Comparison of ENCODE assay signal across 9 cellular contexts in genomic region chr18:14978962-14979535, GRCh38.
DNase-seq lines count a peak whose midpoint lies in the region; ATAC-seq and TF ChIP-seq lines count a peak whose summit lies in the region.
"Had no signal": no experiment of that assay in that cellular context is flagged by ENCODE, and none has a peak within 500 bp of the region (broad histone marks: within the 10 kb centered on the region; RNA-seq: fewer than 3 reads in every experiment).

No MANE protein-coding gene starts in this region.

- intact Hi-C loops in dorsolateral prefrontal cortex (cut with DNase I) = no loop called here

- no peak overlapping the region for H3K4me3 ChIP-seq in dorsolateral prefrontal cortex
- H3K4me3 ChIP-seq: cardiac muscle cell had no signal

- TF ChIP-seq CTCF in dorsolateral prefrontal cortex (IDR thresholded peaks at IDR 0.05 in 54 of 56, conservative IDR thresholded peaks at IDR 0.05 in 2 of 56; ENCODE audit: low read depth in 1 of 56, partially characterized antibody in 56 of 56) = peak in 55 of 56 donors; percentile 19 to 67 (median 49)

- ATAC-seq in HG02885 (IDR thresholded peaks at IDR 0.05; ENCODE audit: poor library complexity, unreplicated experiment) (no peak), GM21619 (IDR thresholded peaks at IDR 0.05; ENCODE audit: unreplicated experiment) (no peak)

- DNase-seq in NCI-H2171 treated with DMSO at 0.1 percent for 48 hours (lab: John Stamatoyannopoulos, UW) (peak; percentile 2), NCI-H2171 (lab: John Stamatoyannopoulos, UW) (no peak), NCI-H748 treated with DMSO at 0.1 percent for 48 hours (lab: John Stamatoyannopoulos, UW) (peak; percentile 32), dorsolateral prefrontal cortex (peak in 1 of 10 donors; percentile 36), T-helper 1 cell (no peak)
- DNase-seq in stimulated activated CD4-positive, alpha-beta T cell treated with anti-CD3 and anti-CD28 coated beads, Interleukin-15, amount 100 ng/mL, for 48 hours (ENCODE audit: low read depth in 2 of 2) = peak; percentile 15 to 17

- H3K27ac ChIP-seq in dorsolateral prefrontal cortex = no peak overlapping the region
- H3K27ac ChIP-seq: cardiac muscle cell had no signal

- peaks cover 0 to 15% (median 0%) of the 10 kb centered on the region in 45 donors for H3K27me3 ChIP-seq in dorsolateral prefrontal cortex
- H3K27me3 ChIP-seq: cardiac muscle cell had no signal

Comparison
In these comparisons a context has a peak if more than half of its experiments do, and no peak if none do; other contexts are left out.
1. DNase-seq: peak in NCI-H2171 treated with DMSO at 0.1 percent for 48 hours (single experiment), NCI-H748 treated with DMSO at 0.1 percent for 48 hours (single experiment) and stimulated activated CD4-positive, alpha-beta T cell treated with anti-CD3 and anti-CD28 coated beads, Interleukin-15, amount 100 ng/mL, for 48 hours (2 of 2); none in NCI-H2171 (single experiment) and T-helper 1 cell (0 of 5).